8 cellular contexts compared by ENCODE assay signal in genomic region chr17:78144736-78145641, GRCh38. TPM values are rescaled to one million over a fixed set of nuclear protein-coding genes. Genes with fewer than 3 reads are reported as not detected.
DNase-seq lines count a peak whose midpoint lies in the region; ATAC-seq and TF ChIP-seq lines count a peak whose summit lies in the region.
"Had no signal": no experiment of that assay in that cellular context is flagged by ENCODE, and none has a peak within 500 bp of the region (broad histone marks: within the 10 kb centered on the region; RNA-seq: fewer than 3 reads in every experiment).

No MANE protein-coding gene starts in this region.

- H3K36me3 ChIP-seq in lower lobe of right lung (no peaks in the 10 kb centered on the region), tibial artery (no peaks in the 10 kb centered on the region)

- H3K4me1 ChIP-seq in lower lobe of right lung (peaks cover 60% of the 10 kb centered on the region), tibial artery (peaks cover 0 to 33% (median 28%) of the 10 kb centered on the region in 4 donors)

- H3K4me3 ChIP-seq in lower lobe of right lung = peak overlapping the region; percentile 15
- no peak overlapping the region for H3K4me3 ChIP-seq in tibial artery

- TF ChIP-seq CTCF in VCaP (conservative IDR thresholded peaks at IDR 0.05) (no peak), lower lobe of right lung (IDR thresholded peaks at IDR 0.05) (no peak), tibial artery (IDR thresholded peaks at IDR 0.05) (no peak)

- H3K27ac ChIP-seq in VCaP = peak overlapping the region; percentile 73
- H3K27ac ChIP-seq in lower lobe of right lung = peak overlapping the region; percentile 72
- H3K27ac ChIP-seq in tibial artery = peak overlapping the region in 1 of 2 donors; percentile 35

- H3K27me3 ChIP-seq in lower lobe of right lung (ENCODE audit: low read depth) = no peaks in the 10 kb centered on the region
- peaks cover 0 to 25% of the 10 kb centered on the region in 2 donors for H3K27me3 ChIP-seq in tibial artery

- DNase-seq in A172 (ENCODE audit: low spot score) (peak; percentile 52), lower lobe of right lung (peak; percentile 92), retina (no peak), tibial artery (no peak)
- no peak for DNase-seq in stimulated activated CD4-positive, alpha-beta T cell treated with anti-CD3 and anti-CD28 coated beads, Interleukin-4, amount 100 ng/mL, for 24 hours
- DNase-seq: activated naive CD4-positive, alpha-beta T cell treated with anti-CD3 and anti-CD28 coated beads for 36 hours; NCI-H510A treated with DMSO at 0.1 percent for 48 hours had no signal

- intact Hi-C loops in lower lobe of right lung (cut with DNase I) (no loop called here), tibial artery (cut with DNase I; ENCODE audit: low total_unique reads) (no loop called here)

- peak; percentile 69 to 70 for ATAC-seq in lower lobe of right lung

- H3K9me3 ChIP-seq in lower lobe of right lung (no peaks in the 10 kb centered on the region), tibial artery (no peaks in the 10 kb centered on the region)

RNA-seq across cellular contexts. Expression of gene C17orf99, which starts 1.2 kb away (rescaled TPM):
- total RNA-seq in A172 (2014; rRNA removed; shearing (Covaris generic)) = not detected in 2 replicates
- not detected for total RNA-seq in lower lobe of right lung
- total RNA-seq: activated naive CD4-positive, alpha-beta T cell treated with anti-CD3 and anti-CD28 coated beads for 36 hours had no signal

RNA-seq across cellular contexts. Expression of gene TMC8, which starts 14.4 kb away (rescaled TPM):
- total RNA-seq in A172 (2014; rRNA removed; shearing (Covaris generic)) = 0.02 and 0.05 TPM in 2 replicates
- total RNA-seq in lower lobe of right lung = 33.8 TPM

RNA-seq across cellular contexts. Expression of gene TMC6, which starts 16.4 kb away (rescaled TPM):
- 15.9 and 34.5 TPM in 2 replicates for total RNA-seq in A172 (2014; rRNA removed; shearing (Covaris generic))
- total RNA-seq in lower lobe of right lung = 173 TPM

RNA-seq across cellular contexts. Expression of gene SYNGR2, which starts 23.4 kb away (rescaled TPM):
- 60.3 and 70.8 TPM in 2 replicates for total RNA-seq in A172 (2014; rRNA removed; shearing (Covaris generic))
- total RNA-seq in lower lobe of right lung = 217 TPM

RNA-seq across cellular contexts. Expression of gene TK1, which starts 41.9 kb away (rescaled TPM):
- 152 and 239 TPM in 2 replicates for total RNA-seq in A172 (2014; rRNA removed; shearing (Covaris generic))
- total RNA-seq in lower lobe of right lung = 6.6 TPM

Comparison
In these comparisons a context has a peak if more than half of its experiments do, and no peak if none do; other contexts are left out.
1. DNase-seq: peak in A172 (single experiment) and lower lobe of right lung (single experiment); none in stimulated activated CD4-positive, alpha-beta T cell treated with anti-CD3 and anti-CD28 coated beads, Interleukin-4, amount 100 ng/mL, for 24 hours (single experiment), retina (single experiment) and tibial artery (0 of 2).
2. RNA of gene TMC8, which starts 14.4 kb away (total RNA-seq): 33.8 TPM in lower lobe of right lung (single experiment); 0.02 to 0.05 TPM in A172; every median in the first group is over 10 times any median in the second.